Comparison of ENCODE assay signal across 1 cellular context in genomic region chr1:214838351-214838750, GRCh38.
TF ChIP-seq lines count a peak whose summit lies in the region.

No MANE protein-coding gene starts in this region.

TF ChIP-seq in SK-N-SH treated with all-trans-retinoic acid at 6 μM for 48 hours, 23 proteins besides CTCF, POLR2A, EP300 and RAD21:
- no peak for TF ChIP-seq ZNF8 (CRISPR knock-in tag; IDR thresholded peaks at IDR 0.05)
- TF ChIP-seq GLIS3 (CRISPR knock-in tag; IDR thresholded peaks at IDR 0.05): no peak
- TF ChIP-seq CSDC2 (CRISPR knock-in tag; IDR thresholded peaks at IDR 0.05): no peak
- no peak for TF ChIP-seq ESRRG (CRISPR knock-in tag; IDR thresholded peaks at IDR 0.05)
- TF ChIP-seq BACH2 (CRISPR knock-in tag; IDR thresholded peaks at IDR 0.05; ENCODE audit: borderline replicate concordance): no peak
- no peak for TF ChIP-seq PATZ1 (CRISPR knock-in tag; IDR thresholded peaks at IDR 0.05; ENCODE audit: borderline replicate concordance)
- no peak for TF ChIP-seq ARNTL (CRISPR knock-in tag; IDR thresholded peaks at IDR 0.05; ENCODE audit: borderline replicate concordance, low read depth)
- TF ChIP-seq ZFP3 (CRISPR knock-in tag; IDR thresholded peaks at IDR 0.05): no peak
- TF ChIP-seq ZFP30 (CRISPR knock-in tag; IDR thresholded peaks at IDR 0.05): no peak
- no peak for TF ChIP-seq CREB5 (CRISPR knock-in tag; IDR thresholded peaks at IDR 0.05; ENCODE audit: low read depth)
- no peak for TF ChIP-seq RARB (CRISPR knock-in tag; IDR thresholded peaks at IDR 0.05)
- no peak for TF ChIP-seq ISL1 (CRISPR knock-in tag; IDR thresholded peaks at IDR 0.05)
TF ChIP-seq in SK-N-SH treated with all-trans-retinoic acid at 6 μM for 48 hours: peak in this region for 0.
